Comparison of ENCODE assay signal across 1 cellular context in genomic region chr6:24494726-24495515, GRCh38.
TF ChIP-seq lines count a peak whose summit lies in the region.

Gene ALDH5A1, plus strand, starts transcription at chr6:24494969. Its CDS starts 28 bp downstream, at chr6:24494997.

TF ChIP-seq in HepG2, 621 proteins besides CTCF, POLR2A, EP300 and RAD21 (continued from another document and continues in another):
- no peak for TF ChIP-seq ZNF710 (CRISPR knock-in tag; IDR thresholded peaks at IDR 0.05; ENCODE audit: borderline replicate concordance)
- no peak; the same call in 1 of the 2 replicates for TF ChIP-seq TRAFD1 (CRISPR knock-in tag; IDR thresholded peaks at IDR 0.05; ENCODE audit: borderline replicate concordance)
- peak; percentile 53; the same call in 1 of the 2 replicates for TF ChIP-seq ZSCAN25 (CRISPR knock-in tag; IDR thresholded peaks at IDR 0.05)
- peak; percentile 85 for TF ChIP-seq HNRNPK (IDR thresholded peaks at IDR 0.05; ENCODE audit: low read depth, low read length, poor library complexity, severe bottlenecking)
- TF ChIP-seq TEAD2 (CRISPR knock-in tag; IDR thresholded peaks at IDR 0.05) = peak; percentile 47; the same call in 1 of the 2 replicates
- 0 out of 2 replicates have a peak, but pooled peaks have one; percentile 31 for TF ChIP-seq CERS6 (CRISPR knock-in tag; IDR thresholded peaks at IDR 0.05)
- TF ChIP-seq FOXO1 (CRISPR knock-in tag; IDR thresholded peaks at IDR 0.05) = 0 out of 2 replicates have a peak, but pooled peaks have one; percentile 32
- no peak for TF ChIP-seq JUNB (CRISPR knock-in tag; IDR thresholded peaks at IDR 0.05; ENCODE audit: borderline replicate concordance)
- TF ChIP-seq HNRNPL (IDR thresholded peaks at IDR 0.05; ENCODE audit: low read depth, low read length) = 0 out of 2 replicates have a peak, but pooled peaks have one; percentile 57
- no peak for TF ChIP-seq MBD4 (IDR thresholded peaks at IDR 0.05; ENCODE audit: borderline replicate concordance, low read length)
- no peak for TF ChIP-seq ZNF569 (CRISPR knock-in tag; IDR thresholded peaks at IDR 0.05; ENCODE audit: borderline replicate concordance)
- TF ChIP-seq ADNP (CRISPR knock-in tag; IDR thresholded peaks at IDR 0.05) = no peak
- no peak for TF ChIP-seq ZNF484 (CRISPR knock-in tag; IDR thresholded peaks at IDR 0.05; ENCODE audit: borderline replicate concordance, low read depth)
- 0 out of 2 replicates have a peak, but pooled peaks have one; percentile 12 for TF ChIP-seq ZNF557 (CRISPR knock-in tag; IDR thresholded peaks at IDR 0.05)
- TF ChIP-seq CREBL2 (CRISPR knock-in tag; IDR thresholded peaks at IDR 0.05; ENCODE audit: borderline replicate concordance) = peak; percentile 90; the same call in 1 of the 2 replicates
- no peak for TF ChIP-seq TRIM24 (CRISPR knock-in tag; IDR thresholded peaks at IDR 0.05)
- TF ChIP-seq BCL6 (CRISPR knock-in tag; IDR thresholded peaks at IDR 0.05) = no peak; the same call in 1 of the 2 replicates
- TF ChIP-seq GLMP (CRISPR knock-in tag; IDR thresholded peaks at IDR 0.05; ENCODE audit: borderline replicate concordance) = no peak
- TF ChIP-seq ZNF329 (CRISPR knock-in tag; IDR thresholded peaks at IDR 0.05; ENCODE audit: low read depth) = no peak
- peak; percentile 81; the same call in 1 of the 2 replicates for TF ChIP-seq ZNF563 (CRISPR knock-in tag; IDR thresholded peaks at IDR 0.05)
- no peak; the same call in 1 of the 2 replicates for TF ChIP-seq HCFC1 (IDR thresholded peaks at IDR 0.05; ENCODE audit: low read depth, low read length)
- TF ChIP-seq MEIS1 (CRISPR knock-in tag; IDR thresholded peaks at IDR 0.05; ENCODE audit: borderline replicate concordance) = peak; percentile 92
- TF ChIP-seq EZH2 (conservative IDR thresholded peaks at IDR 0.05; ENCODE audit: low read depth, low read length) = no peak
- no peak for TF ChIP-seq ZNF879 (CRISPR knock-in tag; IDR thresholded peaks at IDR 0.05)
- TF ChIP-seq ZFP41 (CRISPR knock-in tag; IDR thresholded peaks at IDR 0.05; ENCODE audit: borderline replicate concordance) = no peak
- no peak for TF ChIP-seq KIAA2018 (CRISPR knock-in tag; IDR thresholded peaks at IDR 0.05; ENCODE audit: borderline replicate concordance)
- TF ChIP-seq ARNT (IDR thresholded peaks at IDR 0.05) = no peak
- TF ChIP-seq ZNF136 (CRISPR knock-in tag; IDR thresholded peaks at IDR 0.05; ENCODE audit: low read depth) = no peak; the same call in 1 of the 2 replicates
- TF ChIP-seq ZFP91 (CRISPR knock-in tag; IDR thresholded peaks at IDR 0.05; ENCODE audit: borderline replicate concordance) = peak; percentile 82
- no peak for TF ChIP-seq ZNF562 (CRISPR knock-in tag; IDR thresholded peaks at IDR 0.05; ENCODE audit: borderline replicate concordance)
- TF ChIP-seq IRX3 (CRISPR knock-in tag; IDR thresholded peaks at IDR 0.05; ENCODE audit: borderline replicate concordance, low read depth) = peak; percentile 83; the same call in 1 of the 2 replicates
- TF ChIP-seq ZNF101 (CRISPR knock-in tag; IDR thresholded peaks at IDR 0.05; ENCODE audit: borderline replicate concordance, low read depth) = peak; percentile 97
- no peak for TF ChIP-seq LCORL (IDR thresholded peaks at IDR 0.05)
- TF ChIP-seq LCORL (CRISPR knock-in tag; IDR thresholded peaks at IDR 0.05) = peak; percentile 79
- TF ChIP-seq ZNF550 (CRISPR knock-in tag; IDR thresholded peaks at IDR 0.05; ENCODE audit: borderline replicate concordance) = no peak
- TF ChIP-seq TEF (CRISPR knock-in tag; IDR thresholded peaks at IDR 0.05) = 0 out of 2 replicates have a peak, but pooled peaks have one; percentile 61
- peak; percentile 21; the same call in 1 of the 2 replicates for TF ChIP-seq MIER2 (CRISPR knock-in tag; IDR thresholded peaks at IDR 0.05)
- peak; percentile 74 for TF ChIP-seq MXD3 (CRISPR knock-in tag; IDR thresholded peaks at IDR 0.05)
- TF ChIP-seq ZNF784 (CRISPR knock-in tag; IDR thresholded peaks at IDR 0.05; ENCODE audit: borderline replicate concordance) = peak; percentile 92; the same call in 1 of the 2 replicates
